In genomic region chr9:86944974-86945867, GRCh38 we compare ENCODE assay signal across 8 cellular contexts. TPM values are rescaled to one million over a fixed set of nuclear protein-coding genes. Genes with fewer than 3 reads are reported as not detected.
DNase-seq lines count a peak whose midpoint lies in the region; ATAC-seq and TF ChIP-seq lines count a peak whose summit lies in the region.

No MANE protein-coding gene starts in this region.

- intact Hi-C loops in Right ventricle myocardium inferior (cut with DNase I) = loop anchor here (2.0 to 10.0 kb wide), 5 partner anchors 108 to 460 kb away; no protein-coding TSS in a partner anchor
- intact Hi-C loops in vagina (cut with DNase I) = loop anchor here (5.0 to 10.0 kb wide), 4 partner anchors 200 to 460 kb away; no protein-coding TSS in a partner anchor

- no peaks in the 10 kb centered on the region for H3K9me3 ChIP-seq in cardiac muscle cell (ENCODE audit: low read depth)
- H3K9me3 ChIP-seq in duodenal mucosa (ENCODE audit: control insufficient read depth in 1 of 2, low read length in 2 of 2) = no peaks in the 10 kb centered on the region
- H3K9me3 ChIP-seq in mucosa of rectum (ENCODE audit: control insufficient read depth in 2 of 2, low read length in 2 of 2) = no peaks in the 10 kb centered on the region
- no peaks in the 10 kb centered on the region for H3K9me3 ChIP-seq in vagina

- H3K4me1 ChIP-seq in cardiac muscle cell (ENCODE audit: low read depth) (peaks cover 26% of the 10 kb centered on the region), duodenal mucosa (ENCODE audit: control insufficient read depth in 1 of 2, insufficient read depth in 2 of 2, low read length in 2 of 2) (peaks cover 8 to 30% of the 10 kb centered on the region in 2 donors), mucosa of rectum (ENCODE audit: control insufficient read depth in 2 of 2, insufficient read depth in 2 of 2, low read length in 2 of 2) (peaks cover 7 to 12% of the 10 kb centered on the region in 2 donors), vagina (peaks cover 20% of the 10 kb centered on the region)

- no peak for TF ChIP-seq POLR2A in vagina (IDR thresholded peaks at IDR 0.05)

- H3K36me3 ChIP-seq in cardiac muscle cell (no peaks in the 10 kb centered on the region), duodenal mucosa (ENCODE audit: control insufficient read depth in 1 of 2, insufficient read depth in 2 of 2, low read length in 2 of 2) (no peaks in the 10 kb centered on the region), mucosa of rectum (ENCODE audit: control insufficient read depth in 2 of 2, insufficient read depth in 2 of 2, low read length in 2 of 2) (no peaks in the 10 kb centered on the region), vagina (no peaks in the 10 kb centered on the region)

- H3K4me3 ChIP-seq in cardiac muscle cell = peak overlapping the region; percentile 84
- H3K4me3 ChIP-seq in duodenal mucosa (ENCODE audit: low read depth in 1 of 2, low read length in 2 of 2) = peak overlapping the region; percentile 57 to 87
- peak overlapping the region; percentile 69 to 72 for H3K4me3 ChIP-seq in mucosa of rectum (ENCODE audit: low read length in 2 of 2)
- peak overlapping the region; percentile 81 to 90 for H3K4me3 ChIP-seq in vagina

- no peak for TF ChIP-seq CTCF in cardiac muscle cell (IDR thresholded peaks at IDR 0.05; ENCODE audit: low read depth, low read length)
- no peak for TF ChIP-seq CTCF in vagina (IDR thresholded peaks at IDR 0.05)

- H3K9ac ChIP-seq in duodenal mucosa (ENCODE audit: low read depth in 1 of 2, low read length in 2 of 2) = peak overlapping the region; percentile 48 to 68
- H3K9ac ChIP-seq in mucosa of rectum (ENCODE audit: low read depth in 1 of 2, low read length in 2 of 2) = peak overlapping the region in 1 of 2 donors; percentile 39

- peak overlapping the region; percentile 87 for H3K27ac ChIP-seq in cardiac muscle cell
- H3K27ac ChIP-seq in duodenal mucosa (ENCODE audit: low read depth, low read length) = no peak overlapping the region
- no peak overlapping the region for H3K27ac ChIP-seq in mucosa of rectum (ENCODE audit: low read depth in 2 of 2, low read length in 2 of 2)
- peak overlapping the region; percentile 90 for H3K27ac ChIP-seq in vagina

- H3K27me3 ChIP-seq in cardiac muscle cell (peaks cover 7% of the 10 kb centered on the region), duodenal mucosa (ENCODE audit: control insufficient read depth in 1 of 2, insufficient read depth in 2 of 2, low read length in 2 of 2) (peaks cover 10 to 40% of the 10 kb centered on the region in 2 donors), mucosa of rectum (ENCODE audit: control insufficient read depth in 2 of 2, insufficient read depth in 2 of 2, low read length in 2 of 2) (peaks cover 29 to 48% of the 10 kb centered on the region in 2 donors), vagina (no peaks in the 10 kb centered on the region)

- DNase-seq in cardiac muscle cell (ENCODE audit: low read depth in 1 of 2, low spot score in 1 of 2) (peak; percentile 30 to 50), Right ventricle myocardium inferior (ENCODE audit: missing footprints) (no peak), vagina (ENCODE audit: extremely low spot score in 2 of 2) (no peak), NCI-H1105 (lab: John Stamatoyannopoulos, UW) (no peak)
- DNase-seq in stimulated activated CD4-positive, alpha-beta T cell treated with anti-CD3 and anti-CD28 coated beads, Interleukin-1b, Interleukin-23, amount 100 ng/mL, for 48 hours = no peak

- ATAC-seq in Right ventricle myocardium inferior (no peak), GM18858 (IDR thresholded peaks at IDR 0.05; ENCODE audit: unreplicated experiment) (no peak)

RNA-seq across cellular contexts. Expression of gene GAS1, which starts 2.1 kb away (rescaled TPM):
- 18.2 and 22.6 TPM in 2 replicates for total RNA-seq in cardiac muscle cell
- polyA plus RNA-seq in cardiac muscle cell = 12.9 and 14.5 TPM in 2 replicates
- 22.3 TPM for total RNA-seq in Right ventricle myocardium inferior
- 163 TPM for total RNA-seq in vagina

Comparison
In these comparisons a context has a peak if more than half of its experiments do, and no peak if none do; other contexts are left out.
1. DNase-seq: peak in cardiac muscle cell (2 of 2); none in Right ventricle myocardium inferior (single experiment), vagina (0 of 2), NCI-H1105 (single experiment) and stimulated activated CD4-positive, alpha-beta T cell treated with anti-CD3 and anti-CD28 coated beads, Interleukin-1b, Interleukin-23, amount 100 ng/mL, for 48 hours (single experiment).
2. H3K27ac ChIP-seq: peak in cardiac muscle cell (single experiment) and vagina (single experiment); none in duodenal mucosa (single experiment) and mucosa of rectum (0 of 2).
3. Peak in every context shown above with its lines, with median percentiles within 50 percentile points of each other: H3K4me3 ChIP-seq.